11 cellular contexts compared by ENCODE assay signal in genomic region chr13:35984287-35984686, GRCh38.
"Had no signal": no experiment of that assay in that cellular context is flagged by ENCODE, and none has a peak within 500 bp of the region (broad histone marks: within the 10 kb centered on the region; RNA-seq: fewer than 3 reads in every experiment).

No MANE protein-coding gene starts in this region.

- H3K9me3 ChIP-seq: pancreas, uterus had no signal

- H3K36me3 Mint-ChIP-seq: activated naive CD8-positive, alpha-beta T cell treated with anti-CD3 and anti-CD28 coated beads for 36 hours; stimulated activated effector memory CD8-positive, alpha-beta T cell treated with anti-CD3 and anti-CD28 coated beads, Interleukin-12 subunit alpha, Interleukin-12 subunit beta, amount 100 ng/mL, for 72 hours had no signal

- H3K27ac ChIP-seq: cardiac muscle cell, pancreas, uterus had no signal

- H3K36me3 ChIP-seq: cardiac muscle cell, pancreas, uterus had no signal

- H3K27me3 ChIP-seq: cardiac muscle cell, pancreas, uterus had no signal

- H3K9me3 Mint-ChIP-seq: activated CD4-positive, alpha-beta T cell treated with anti-CD3 and anti-CD28 coated beads, Interleukin-2, amount 10 ng/mL, durations not matched to agents 7 days and 5 days; activated naive CD8-positive, alpha-beta T cell treated with anti-CD3 and anti-CD28 coated beads for 36 hours had no signal

- H3K4me3 ChIP-seq: cardiac muscle cell, pancreas, uterus had no signal

- H3K27ac Mint-ChIP-seq: activated CD4-positive, alpha-beta T cell treated with anti-CD3 and anti-CD28 coated beads, Interleukin-2, amount 10 ng/mL, durations not matched to agents 7 days and 5 days; activated naive CD8-positive, alpha-beta T cell treated with anti-CD3 and anti-CD28 coated beads for 36 hours; stimulated activated effector memory CD8-positive, alpha-beta T cell treated with anti-CD3 and anti-CD28 coated beads, Interleukin-12 subunit alpha, Interleukin-12 subunit beta, amount 100 ng/mL, for 72 hours had no signal

- H3K27me3 Mint-ChIP-seq: activated CD4-positive, alpha-beta T cell treated with anti-CD3 and anti-CD28 coated beads, Interleukin-2, amount 10 ng/mL, durations not matched to agents 7 days and 5 days had no signal

- DNase-seq: activated CD4-positive, alpha-beta T cell treated with anti-CD3 and anti-CD28 coated beads, Interleukin-2, amount 10 ng/mL, durations not matched to agents 7 days and 5 days; activated CD8-positive, alpha-beta memory T cell treated with anti-CD3 and anti-CD28 coated beads, Interleukin-2, amount 50 U/mL, for 48 hours; activated naive CD8-positive, alpha-beta T cell treated with anti-CD3 and anti-CD28 coated beads for 36 hours; hippocampal formation; pancreas; stimulated activated CD4-positive, alpha-beta T cell treated with anti-CD3 and anti-CD28 coated beads, Interleukin-1b, Interleukin-23, amount 100 ng/mL, for 48 hours; T-helper 2 cell; uterus had no signal

- H3K4me3 Mint-ChIP-seq: activated CD4-positive, alpha-beta T cell treated with anti-CD3 and anti-CD28 coated beads, Interleukin-2, amount 10 ng/mL, durations not matched to agents 7 days and 5 days; activated naive CD8-positive, alpha-beta T cell treated with anti-CD3 and anti-CD28 coated beads for 36 hours; stimulated activated effector memory CD8-positive, alpha-beta T cell treated with anti-CD3 and anti-CD28 coated beads, Interleukin-12 subunit alpha, Interleukin-12 subunit beta, amount 100 ng/mL, for 72 hours had no signal

- H3K4me1 ChIP-seq: pancreas, uterus had no signal

- H3K4me1 Mint-ChIP-seq: activated CD4-positive, alpha-beta T cell treated with anti-CD3 and anti-CD28 coated beads, Interleukin-2, amount 10 ng/mL, durations not matched to agents 7 days and 5 days; activated naive CD8-positive, alpha-beta T cell treated with anti-CD3 and anti-CD28 coated beads for 36 hours; stimulated activated effector memory CD8-positive, alpha-beta T cell treated with anti-CD3 and anti-CD28 coated beads, Interleukin-12 subunit alpha, Interleukin-12 subunit beta, amount 100 ng/mL, for 72 hours had no signal

- ATAC-seq: left lobe of liver; pancreas; stimulated activated effector memory CD8-positive, alpha-beta T cell treated with anti-CD3 and anti-CD28 coated beads, Interleukin-12 subunit alpha, Interleukin-12 subunit beta, amount 100 ng/mL, for 72 hours had no signal
